In the genomic region with DNA sequence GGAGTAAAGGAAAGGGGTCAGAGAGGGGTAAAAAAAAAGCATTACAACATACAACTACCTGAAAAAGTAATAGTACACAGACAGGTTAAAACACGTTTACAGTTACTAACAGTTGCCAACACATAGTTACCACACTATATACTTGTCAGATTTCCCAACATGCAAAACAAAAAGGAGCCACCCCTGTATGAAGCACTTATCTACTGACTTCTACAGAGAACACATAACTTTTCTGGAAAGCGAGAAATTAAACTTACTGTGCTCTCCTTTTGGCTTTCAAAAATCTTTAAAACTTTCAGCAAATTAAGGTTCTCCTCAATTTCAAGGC, we compare ENCODE assay signal across 8 cellular contexts. TPM values are rescaled to one million over a fixed set of nuclear protein-coding genes. Genes with fewer than 3 reads are reported as not detected.
DNase-seq lines count a peak whose midpoint lies in the region; ATAC-seq and TF ChIP-seq lines count a peak whose summit lies in the region.

No MANE protein-coding gene starts in this region.

- H2AFZ ChIP-seq in OCI-LY7 (ENCODE audit: low read length) = no peak overlapping the region

- H3K9ac ChIP-seq in endodermal cell (ENCODE audit: extremely low read depth, low read length, poor library complexity, severe bottlenecking) = peak overlapping the region; percentile 89

- peak; percentile 71 for TF ChIP-seq POLR2A in prostate gland (IDR thresholded peaks at IDR 0.05)

- no peak for ATAC-seq in HG03457 (IDR thresholded peaks at IDR 0.05; ENCODE audit: unreplicated experiment)
- no peak for ATAC-seq in HG03342 (IDR thresholded peaks at IDR 0.05; ENCODE audit: unreplicated experiment)
- ATAC-seq in HG02798 (IDR thresholded peaks at IDR 0.05; ENCODE audit: poor library complexity, unreplicated experiment) = no peak

- H3K27me3 Mint-ChIP-seq in endodermal cell (ENCODE audit: insufficient read depth) = no peaks in the 10 kb centered on the region

- H3K9me3 ChIP-seq in OCI-LY7 (ENCODE audit: low read length) = no peaks in the 10 kb centered on the region; the same call in 1 of the 2 replicates
- no peaks in the 10 kb centered on the region for H3K9me3 ChIP-seq in endodermal cell (ENCODE audit: control insufficient read depth, low read length)
- no peaks in the 10 kb centered on the region for H3K9me3 ChIP-seq in prostate gland

- peak overlapping the region; percentile 95 for H3K4me2 ChIP-seq in OCI-LY7 (ENCODE audit: low read length)

- H3K4me3 Mint-ChIP-seq in endodermal cell = peak overlapping the region; percentile 85

- H3K27ac Mint-ChIP-seq in endodermal cell = no peak overlapping the region

- H3K27ac ChIP-seq in OCI-LY7 (ENCODE audit: low read depth, low read length, poor library complexity, severe bottlenecking) (peak overlapping the region; percentile 95), endodermal cell (ENCODE audit: low read depth, low read length) (no peak overlapping the region), prostate gland (peak overlapping the region in 1 of 2 donors; percentile 96)

- TF ChIP-seq CTCF in OCI-LY7 (conservative IDR thresholded peaks at IDR 0.05; ENCODE audit: low read length) (no peak), endodermal cell (conservative IDR thresholded peaks at IDR 0.05) (no peak), prostate gland (IDR thresholded peaks at IDR 0.05) (no peak)

- 64 to 94% methylated on average over 2 of the region's 2 CpGs for WGBS in endodermal cell (ENCODE audit: insufficient coverage in 1 of 2, insufficient read length in 1 of 2), 2 experiments
- 20% methylated on average over 2 of the region's 2 CpGs for WGBS in prostate gland

- H3K79me2 ChIP-seq in OCI-LY7 (ENCODE audit: insufficient read depth, low read depth, low read length) = peaks cover 67% of the 10 kb centered on the region

- POLR2A ChIA-PET in OCI-LY7 (lab: Charles Lee) = interaction anchor here (1.2 to 1.3 kb wide), 3 partner anchors 16 to 61 kb away, joined by 3 to 4 read pairs (median 4); no protein-coding TSS in a partner anchor

- peak overlapping the region; percentile 73; the same call in 1 of the 2 replicates for H3K4me3 ChIP-seq in GM08714 (ENCODE audit: low read length)
- H3K4me3 ChIP-seq in OCI-LY7 (ENCODE audit: low read depth, low read length, poor library complexity, severe bottlenecking) = peak overlapping the region; percentile 99
- H3K4me3 ChIP-seq in endodermal cell (ENCODE audit: low read length) = peak overlapping the region; percentile 87
- H3K4me3 ChIP-seq in prostate gland = peak overlapping the region in 1 of 2 donors; percentile 92

- DNase-seq in OCI-LY7 (ENCODE audit: low spot score) (peak; percentile 33), endodermal cell (no peak), prostate gland (ENCODE audit: low spot score) (peak; percentile 27), Ammon's horn (ENCODE audit: low spot score) (no peak)

- TSS peak; percentile 41 for BruUV-seq in OCI-LY7 (replicated peaks; lab: Mats Ljungman, UMichigan)

- H3K4me1 ChIP-seq in OCI-LY7 (ENCODE audit: insufficient read depth, low read length, poor library complexity, severe bottlenecking) = peaks cover 43% of the 10 kb centered on the region
- no peaks in the 10 kb centered on the region for H3K4me1 ChIP-seq in endodermal cell (ENCODE audit: control insufficient read depth, insufficient read depth, low read length)
- H3K4me1 ChIP-seq in prostate gland (replicated peaks) = no peaks in the 10 kb centered on the region

- H3K36me3 ChIP-seq in OCI-LY7 (ENCODE audit: insufficient read depth, low read length) = peaks cover 26% of the 10 kb centered on the region
- no peaks in the 10 kb centered on the region for H3K36me3 ChIP-seq in endodermal cell (ENCODE audit: control insufficient read depth, insufficient read depth, low read length)
- H3K36me3 ChIP-seq in prostate gland = no peaks in the 10 kb centered on the region

- peaks cover 4% of the 10 kb centered on the region for H3K9me3 Mint-ChIP-seq in endodermal cell

- no peaks in the 10 kb centered on the region for H3K9me2 ChIP-seq in OCI-LY7 (ENCODE audit: insufficient read depth, low read length)

- H4K20me1 ChIP-seq in OCI-LY7 (ENCODE audit: insufficient read depth, low read length) = peaks cover 24% of the 10 kb centered on the region

- peaks cover 4% of the 10 kb centered on the region for H3K36me3 Mint-ChIP-seq in endodermal cell (ENCODE audit: low read depth)

- peaks cover 19% of the 10 kb centered on the region for H3K4me1 Mint-ChIP-seq in endodermal cell

- intact Hi-C loops in OCI-LY7 (cut with micrococcal nuclease; ENCODE audit: unreplicated experiment) (loop anchor here (1.0 to 5.0 kb wide), 4 partner anchors 16 to 421 kb away; partner anchors contain the start of gene APBB1IP), prostate gland (cut with DNase I) (no loop called here)

- H3K27me3 ChIP-seq in endodermal cell (ENCODE audit: control insufficient read depth, insufficient read depth, low read length, poor library complexity, severe bottlenecking) (no peaks in the 10 kb centered on the region), prostate gland (replicated peaks; ENCODE audit: insufficient read depth) (no peaks in the 10 kb centered on the region)

- CTCF ChIA-PET in OCI-LY7 (lab: Charles Lee; ENCODE audit: unreplicated experiment) = no interaction called here

RNA-seq across cellular contexts. Expression of gene ABI1, which starts 2.1 kb away (rescaled TPM):
- total RNA-seq in OCI-LY7 (2014; rRNA removed; shearing (Covaris generic)) = 57.4 and 62.4 TPM in 2 replicates
- 76.9 and 87.6 TPM in 2 replicates for total RNA-seq in OCI-LY7 (2022)
- 10 to 100 TPM; 40.6 to 42.2 TPM for total RNA-seq in endodermal cell
- polyA plus RNA-seq in endodermal cell (2013, experiment 1 of 2) = 32.3 TPM
- polyA plus RNA-seq in endodermal cell (2013, experiment 2 of 2) = 30.6 TPM
- total RNA-seq in prostate gland = 10 to 100 TPM; 37.8 to 60.6 TPM

Comparison
In these comparisons a context has a peak if more than half of its experiments do, and no peak if none do; other contexts are left out.
1. DNase-seq: peak in OCI-LY7 (single experiment) and prostate gland (single experiment); none in endodermal cell (single experiment) and Ammon's horn (single experiment).